Comparison of ENCODE assay signal across 8 cellular contexts in genomic region chr22:46267431-46268279, GRCh38. TPM values are rescaled to one million over a fixed set of nuclear protein-coding genes. Genes with fewer than 3 reads are reported as not detected.
A peak's percentile ranks its signal among the peaks of the same experiment; 100 is the strongest.
DNase-seq lines count a peak whose midpoint lies in the region; ATAC-seq, FAIRE-seq and TF ChIP-seq lines count a peak whose summit lies in the region.

TSS of gene TTC38 (plus strand) at chr22:46268008. CDS start at chr22:46268040, 32 bp downstream.

- H2AFZ ChIP-seq in SK-N-SH (ENCODE audit: low read depth) = peak within 1 kb of the TSS; percentile 81
- H2AFZ ChIP-seq in neuronal stem cell (ENCODE audit: low read length) = peak within 1 kb of the TSS; percentile 100

- H3K79me1 ChIP-seq in neuronal stem cell (ENCODE audit: low read depth, low read length) = no peaks in the 10 kb centered on the region

- peaks cover 26% of the 10 kb centered on the region for H3K79me2 ChIP-seq in SK-N-SH (ENCODE audit: insufficient read depth)

- peaks cover 29 to 44% (median 41%) of the 10 kb centered on the region in 11 experiments for H3K9me3 ChIP-seq in BLaER1 treated with 17β-estradiol and CSF1 and Interleukin-3, amounts not matched to agents 10 nM and 100 nM (replicated peaks in 1 of 11)
- H3K9me3 ChIP-seq in SK-N-SH (no peaks in the 10 kb centered on the region), neuronal stem cell (replicated peaks in 1 of 2; ENCODE audit: control insufficient read depth in 2 of 2, insufficient read depth in 1 of 2, low read depth in 1 of 2, low read length in 2 of 2) (peaks cover 10 to 34% of the 10 kb centered on the region in 2 donors)

- peak within 1 kb of the TSS; percentile 82 to 96 (median 91) for H3K4me2 ChIP-seq in BLaER1 treated with 17β-estradiol and CSF1 and Interleukin-3, amounts not matched to agents 10 nM and 100 nM
- H3K4me2 ChIP-seq in SK-N-SH (peak within 1 kb of the TSS; percentile 92), neuronal stem cell (ENCODE audit: insufficient read depth, low read length, poor library complexity, severe bottlenecking) (peak within 1 kb of the TSS; percentile 86)

- peak within 1 kb of the TSS; percentile 92 for H3K4me3 Mint-ChIP-seq in activated naive CD8-positive, alpha-beta T cell treated with anti-CD3 and anti-CD28 coated beads, Interleukin-2, amount 10 ng/mL, durations not matched to agents 7 days and 5 days

- peak within 1 kb of the TSS; percentile 87 for H2BK120ac ChIP-seq in neuronal stem cell (ENCODE audit: low read depth, low read length)

- TF ChIP-seq EP300 in SK-N-SH (IDR thresholded peaks at IDR 0.05; ENCODE audit: borderline replicate concordance in 1 of 2, low read depth in 1 of 2, low read length in 1 of 2) = no peak

- H2BK5ac ChIP-seq in neuronal stem cell (ENCODE audit: low read length) = peak within 1 kb of the TSS; percentile 82

- peak within 1 kb of the TSS; percentile 85 for H3K23ac ChIP-seq in neuronal stem cell (ENCODE audit: low read depth, low read length, poor library complexity)

- 7% methylated on average over 19 of the region's 74 CpGs for WGBS in SK-N-SH (ENCODE audit: low lambda C conversion rate)
- WGBS in neuronal stem cell (ENCODE audit: extremely low coverage in 2 of 2, insufficient read length in 2 of 2, insufficient replicate concordance in 1 of 2), 2 donors = no CpG with 5 or more reads among the region's 74 CpGs

- CTCF ChIA-PET in SK-N-SH (lab: Yijun Ruan, JAX) = interaction anchor here (0.8 to 1.5 kb wide), 7 partner anchors 8 to 146 kb away, joined by 3 to 6 read pairs (median 3); no protein-coding TSS in a partner anchor

- peaks cover 17% of the 10 kb centered on the region for H3K36me3 Mint-ChIP-seq in activated naive CD8-positive, alpha-beta T cell treated with anti-CD3 and anti-CD28 coated beads, Interleukin-2, amount 10 ng/mL, durations not matched to agents 7 days and 5 days

- H4K91ac ChIP-seq in neuronal stem cell (ENCODE audit: low read depth, low read length, poor library complexity) = no peak within 1 kb of the TSS

- H3K9ac ChIP-seq in BLaER1 treated with 17β-estradiol and CSF1 and Interleukin-3, amounts not matched to agents 10 nM and 100 nM = peak within 1 kb of the TSS; percentile 49 to 84 (median 72); a peak in 21 of 22 replicates
- H3K9ac ChIP-seq in SK-N-SH (peak within 1 kb of the TSS; percentile 78), neuronal stem cell (ENCODE audit: low read depth, low read length, poor library complexity) (peak within 1 kb of the TSS; percentile 77)

- peaks cover 7% of the 10 kb centered on the region for H3F3A ChIP-seq in SK-N-SH (replicated peaks; ENCODE audit: insufficient read depth)

- peaks cover 10% of the 10 kb centered on the region for H3K9me3 Mint-ChIP-seq in activated naive CD8-positive, alpha-beta T cell treated with anti-CD3 and anti-CD28 coated beads, Interleukin-2, amount 10 ng/mL, durations not matched to agents 7 days and 5 days

- POLR2A ChIA-PET in SK-N-SH (lab: Yijun Ruan, JAX) = interaction anchor here (1.0 to 1.6 kb wide), 6 partner anchors 17 to 120 kb away, joined by 3 to 12 read pairs (median 6); partner anchors contain the start of genes CDPF1 and GTSE1
- POLR2A ChIA-PET in activated naive CD8-positive, alpha-beta T cell treated with anti-CD3 and anti-CD28 coated beads, Interleukin-2, amount 10 ng/mL, durations not matched to agents 7 days and 5 days (lab: Charles Lee) = interaction anchor here (0.6 to 2.7 kb wide), 12 partner anchors 8 to 495 kb away, joined by 3 to 12 read pairs (median 4); partner anchors contain the start of genes CDPF1, GTSE1, PPARA and TBC1D22A

- FAIRE-seq in HTR-8/SVneo (lab: Jason Lieb, UNC) (peak; percentile 75), urothelium cell line (lab: Jason Lieb, UNC) (peak; percentile 40)

- peak within 1 kb of the TSS; percentile 37 for H3K4ac ChIP-seq in neuronal stem cell (ENCODE audit: low read length)

- H3K27ac Mint-ChIP-seq in activated naive CD8-positive, alpha-beta T cell treated with anti-CD3 and anti-CD28 coated beads, Interleukin-2, amount 10 ng/mL, durations not matched to agents 7 days and 5 days = peak within 1 kb of the TSS; percentile 83

- peak within 1 kb of the TSS; percentile 82 for H4K8ac ChIP-seq in neuronal stem cell (ENCODE audit: low read depth, low read length)

- peak within 1 kb of the TSS; percentile 84 for H3K18ac ChIP-seq in neuronal stem cell (ENCODE audit: low read length)

- no peak within 1 kb of the TSS for H2BK12ac ChIP-seq in neuronal stem cell (ENCODE audit: low read length)

- H3K27me3 Mint-ChIP-seq in activated naive CD8-positive, alpha-beta T cell treated with anti-CD3 and anti-CD28 coated beads, Interleukin-2, amount 10 ng/mL, durations not matched to agents 7 days and 5 days = peaks cover 28% of the 10 kb centered on the region

- no peaks in the 10 kb centered on the region for H4K20me1 ChIP-seq in BLaER1 treated with 17β-estradiol and CSF1 and Interleukin-3, amounts not matched to agents 10 nM and 100 nM
- H4K20me1 ChIP-seq in SK-N-SH (ENCODE audit: insufficient read depth) = no peaks in the 10 kb centered on the region

- H3K4me1 Mint-ChIP-seq in activated naive CD8-positive, alpha-beta T cell treated with anti-CD3 and anti-CD28 coated beads, Interleukin-2, amount 10 ng/mL, durations not matched to agents 7 days and 5 days = peaks cover 17% of the 10 kb centered on the region

- H3K36me3 ChIP-seq in BLaER1 treated with 17β-estradiol and CSF1 and Interleukin-3, amounts not matched to agents 10 nM and 100 nM = peaks cover 0 to 12% (median 1%) of the 10 kb centered on the region in 11 experiments; a peak in 9 of 22 replicates
- H3K36me3 ChIP-seq in SK-N-SH (replicated peaks in 1 of 2; ENCODE audit: control insufficient read depth in 1 of 2, insufficient read depth in 2 of 2, low read length in 1 of 2) = peaks cover under 1 to 5% of the 10 kb centered on the region in 2 experiments
- H3K36me3 ChIP-seq in neuronal stem cell (replicated peaks in 1 of 2; ENCODE audit: control insufficient read depth in 2 of 2, insufficient read depth in 2 of 2, low read length in 2 of 2) = peaks cover 5 to 22% of the 10 kb centered on the region in 2 donors

- TF ChIP-seq RAD21 in SK-N-SH (IDR thresholded peaks at IDR 0.05; ENCODE audit: low read length) = no peak

- peak within 1 kb of the TSS; percentile 84 for H3K14ac ChIP-seq in neuronal stem cell (ENCODE audit: low read length)

- DNase-seq in GM19238 (ENCODE audit: insufficient read length, low spot score) (peak; percentile 92), HTR-8/SVneo (ENCODE audit: insufficient read length, low spot score) (peak; percentile 94), SK-N-SH (peak; percentile 99), glomerular endothelial cell (ENCODE audit: extremely low read depth, low read depth, low spot score) (no peak), neuronal stem cell (ENCODE audit: low spot score) (peak; percentile 58), urothelium cell line (ENCODE audit: low spot score) (peak; percentile 97)
- DNase-seq in activated naive CD8-positive, alpha-beta T cell treated with anti-CD3 and anti-CD28 coated beads, Interleukin-2, amount 10 ng/mL, durations not matched to agents 7 days and 5 days = peak; percentile 76

- H3K27me3 ChIP-seq in BLaER1 treated with 17β-estradiol and CSF1 and Interleukin-3, amounts not matched to agents 10 nM and 100 nM = peaks cover 4 to 20% (median 12%) of the 10 kb centered on the region in 11 experiments; a peak in 14 of 22 replicates
- H3K27me3 ChIP-seq in SK-N-SH (ENCODE audit: insufficient read depth) (no peaks in the 10 kb centered on the region), neuronal stem cell (ENCODE audit: control insufficient read depth in 3 of 3, insufficient read depth in 3 of 3, low read depth in 1 of 3, low read length in 3 of 3) (peaks cover 9 to 24% (median 16%) of the 10 kb centered on the region in 3 experiments)

- peak within 1 kb of the TSS; percentile 58 to 80 (median 66) for H3K4me3 ChIP-seq in BLaER1 treated with 17β-estradiol and CSF1 and Interleukin-3, amounts not matched to agents 10 nM and 100 nM
- peak within 1 kb of the TSS; percentile 76 to 90 for H3K4me3 ChIP-seq in SK-N-SH (ENCODE audit: low read depth in 2 of 2, low read length in 1 of 2)
- peak within 1 kb of the TSS; percentile 82 to 86 for H3K4me3 ChIP-seq in neuronal stem cell (ENCODE audit: low read length in 2 of 2)

- no peaks in the 10 kb centered on the region for H3K9me2 ChIP-seq in SK-N-SH

- H3K27ac ChIP-seq in BLaER1 treated with 17β-estradiol and CSF1 and Interleukin-3, amounts not matched to agents 10 nM and 100 nM = peak within 1 kb of the TSS in 8 of 11 experiments; percentile 43 to 68 (median 58); a peak in 13 of 22 replicates
- H3K27ac ChIP-seq in SK-N-SH (ENCODE audit: low read depth in 2 of 2, low read length in 1 of 2) (peak within 1 kb of the TSS; percentile 31 to 81; a peak in 3 of 4 replicates), neuronal stem cell (replicated peaks; ENCODE audit: low read length) (no peak within 1 kb of the TSS)

- no peak within 1 kb of the TSS for H2BK15ac ChIP-seq in neuronal stem cell (ENCODE audit: low read length)

- H3K4me1 ChIP-seq in BLaER1 treated with 17β-estradiol and CSF1 and Interleukin-3, amounts not matched to agents 10 nM and 100 nM = peaks cover 14 to 31% (median 25%) of the 10 kb centered on the region in 10 experiments
- H3K4me1 ChIP-seq in SK-N-SH (ENCODE audit: control insufficient read depth in 1 of 2, insufficient read depth in 2 of 2, low read depth in 1 of 2, low read length in 1 of 2) = peaks cover 0 to 12% of the 10 kb centered on the region in 2 experiments; a peak in 2 of 4 replicates
- peaks cover 0 to 4% of the 10 kb centered on the region in 2 donors for H3K4me1 ChIP-seq in neuronal stem cell (ENCODE audit: control insufficient read depth in 2 of 2, insufficient read depth in 1 of 2, low read depth in 1 of 2, low read length in 2 of 2)

- ATAC-seq in activated naive CD8-positive, alpha-beta T cell treated with anti-CD3 and anti-CD28 coated beads, Interleukin-2, amount 10 ng/mL, durations not matched to agents 7 days and 5 days (ENCODE audit: low read depth) = peak; percentile 87

- TF ChIP-seq CTCF in SK-N-SH (IDR thresholded peaks at IDR 0.05) = no peak

- peak within 1 kb of the TSS; percentile 96 for H2AK5ac ChIP-seq in neuronal stem cell (ENCODE audit: low read depth, low read length)

TF ChIP-seq in SK-N-SH, 30 proteins besides CTCF, POLR2A, EP300 and RAD21 (continues in another document):
- TF ChIP-seq SIN3A (IDR thresholded peaks at IDR 0.05; ENCODE audit: borderline replicate concordance, low read depth, low read length) = no peak

RNA-seq across cellular contexts. Expression of gene TTC38, which starts in this region (rescaled TPM):
- polyA plus RNA-seq in SK-N-SH (2012; rRNA removed) = 24.0 and 25.6 TPM in 2 replicates
- 11.2 and 17.9 TPM in 2 replicates for polyA plus RNA-seq in SK-N-SH (2012; cell fraction: cytosol; rRNA removed)
- polyA plus RNA-seq in SK-N-SH (2012; cell fraction: nucleus; rRNA removed) = 46.5 and 49.2 TPM in 2 replicates
- 10 to 100 TPM; 24.3 to 25.0 TPM for total RNA-seq in activated naive CD8-positive, alpha-beta T cell treated with anti-CD3 and anti-CD28 coated beads, Interleukin-2, amount 10 ng/mL, durations not matched to agents 7 days and 5 days
- 31.3 and 51.4 TPM in 2 replicates for total RNA-seq in glomerular endothelial cell
- 13.9 TPM for polyA plus RNA-seq in neuronal stem cell (2013, experiment 1 of 2)
- polyA plus RNA-seq in neuronal stem cell (2013, experiment 2 of 2) = 11.4 TPM
